17 cellular contexts compared by ENCODE assay signal in the genomic region with DNA sequence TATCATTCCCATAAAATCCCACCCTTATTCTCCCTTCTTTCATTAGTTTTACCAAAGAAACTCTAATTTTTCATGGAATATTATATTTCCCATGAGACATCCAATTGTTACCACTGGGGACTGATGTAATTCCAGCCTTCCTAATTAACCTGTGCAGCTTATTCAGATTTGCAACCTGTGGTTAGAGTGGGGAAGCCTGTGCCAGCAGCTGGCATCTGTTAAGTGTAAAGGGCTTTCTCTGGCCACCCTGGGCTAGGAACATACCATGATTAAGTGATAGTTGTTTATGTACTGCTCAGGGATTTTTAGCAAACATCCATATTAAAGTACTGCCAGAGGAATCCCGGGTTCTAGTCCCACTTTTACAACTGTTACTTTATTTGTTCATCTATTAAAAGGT.
"Had no signal": no experiment of that assay in that cellular context is flagged by ENCODE, and none has a peak within 500 bp of the region (broad histone marks: within the 10 kb centered on the region; RNA-seq: fewer than 3 reads in every experiment).

No MANE protein-coding gene starts in this region.

- H3K27ac ChIP-seq: ascending aorta, breast epithelium, parathyroid adenoma, sigmoid colon, testis, upper lobe of right lung had no signal

- DNase-seq: activated B cell treated with CpG ODN at 0.5 μM for 24 hours; activated CD4-positive, alpha-beta T cell treated with anti-CD3 and anti-CD28 coated beads for 4 hours; activated CD8-positive, alpha-beta T cell treated with anti-CD3 and anti-CD28 coated beads for 36 hours; activated effector memory CD4-positive, alpha-beta T cell treated with Interleukin-2 at 50 U/mL for 16 hours; activated T-cell treated with anti-CD3 and anti-CD28 coated beads, Interleukin-2, amount 50 U/mL, for 48 hours; effector CD4-positive, alpha-beta T cell; hypothalamus; islet precursor cell; sigmoid colon; stimulated activated CD4-positive, alpha-beta T cell treated with anti-CD3 and anti-CD28 coated beads, Interleukin-4, amount 100 ng/mL, for 4 hours; T-helper 9 cell; testis; upper lobe of right lung had no signal

- H3K36me3 ChIP-seq: ascending aorta, breast epithelium, sigmoid colon, upper lobe of right lung had no signal

- H3K27me3 ChIP-seq: ascending aorta, breast epithelium, sigmoid colon, testis, upper lobe of right lung had no signal

- H3K4me1 ChIP-seq: ascending aorta, breast epithelium, parathyroid adenoma, sigmoid colon, testis, upper lobe of right lung had no signal

- H3K9me3 ChIP-seq: breast epithelium, sigmoid colon, testis, upper lobe of right lung had no signal

- H3K4me3 ChIP-seq: ascending aorta, breast epithelium, lung, sigmoid colon, testis, upper lobe of right lung had no signal
